ENCODE assay signal across 20 cellular contexts in genomic region chr11:13861411-13861810, GRCh38.
DNase-seq lines count a peak whose midpoint lies in the region; ATAC-seq and FAIRE-seq lines count a peak whose summit lies in the region.
"Had no signal": no experiment of that assay in that cellular context is flagged by ENCODE, and none has a peak within 500 bp of the region (broad histone marks: within the 10 kb centered on the region; RNA-seq: fewer than 3 reads in every experiment).

No MANE protein-coding gene starts in this region.

- peaks cover 13% of the 10 kb centered on the region for H3K27me3 Mint-ChIP-seq in activated naive CD4-positive, alpha-beta T cell treated with anti-CD3 and anti-CD28 coated beads, Interleukin-2, amount 10 ng/mL, durations not matched to agents 7 days and 5 days
- H3K27me3 Mint-ChIP-seq in activated CD8-positive, alpha-beta T cell treated with anti-CD3 and anti-CD28 coated beads, Interleukin-2, amount 10 ng/mL, durations not matched to agents 7 days and 5 days (ENCODE audit: low read depth), result peaks cover 2% of the 10 kb centered on the region
- H3K27me3 Mint-ChIP-seq in stimulated activated memory B cell treated with anti-CD40 and anti-IgM and Interleukin-4, amounts not matched to agents 10 μg/mL and 1 μg/mL and 100 μg/mL, for 72 hours, result peaks cover 1% of the 10 kb centered on the region

- peak; percentile 47 for DNase-seq in activated naive CD4-positive, alpha-beta T cell treated with anti-CD3 and anti-CD28 coated beads, Interleukin-2, amount 10 ng/mL, durations not matched to agents 7 days and 5 days
- DNase-seq in activated naive CD4-positive, alpha-beta T cell treated with anti-CD3 and anti-CD28 coated beads, Interleukin-2, amount 50 U/mL, for 16 hours, result no peak
- DNase-seq in activated CD8-positive, alpha-beta T cell treated with anti-CD3 and anti-CD28 coated beads, Interleukin-2, amount 10 ng/mL, durations not matched to agents 7 days and 5 days, result no peak
- DNase-seq in SJCRH30 (no peak), urothelium cell line (ENCODE audit: low spot score) (no peak)
- DNase-seq: activated CD4-positive, CD25-positive, alpha-beta regulatory T cell treated with anti-CD3 and anti-CD28 coated beads, Interleukin-2, amount 50 U/mL, for 72 hours; activated T-cell treated with anti-CD3 and anti-CD28 coated beads for 4 hours; amniotic stem cell; GF-D8; HFFc6; NCI-H1105 treated with DMSO at 0.1 percent for 48 hours; NCI-H2171; NK-92 treated with Interleukin-12 subunit alpha and Interleukin-12 subunit beta, amount 100 ng/mL, for 24 hours; stimulated activated CD4-positive, alpha-beta T cell treated with anti-CD3 and anti-CD28 coated beads, Interleukin-1b, Interleukin-23, amount 100 ng/mL, for 48 hours; testis had no signal

- H3K9me3 Mint-ChIP-seq in activated naive CD4-positive, alpha-beta T cell treated with anti-CD3 and anti-CD28 coated beads, Interleukin-2, amount 10 ng/mL, durations not matched to agents 7 days and 5 days, result peaks cover 10% of the 10 kb centered on the region
- H3K9me3 Mint-ChIP-seq in activated CD8-positive, alpha-beta T cell treated with anti-CD3 and anti-CD28 coated beads, Interleukin-2, amount 10 ng/mL, durations not matched to agents 7 days and 5 days (ENCODE audit: insufficient read depth), result no peaks in the 10 kb centered on the region
- H3K9me3 Mint-ChIP-seq in stimulated activated memory B cell treated with anti-CD40 and anti-IgM and Interleukin-4, amounts not matched to agents 10 μg/mL and 1 μg/mL and 100 μg/mL, for 72 hours, result peaks cover 2% of the 10 kb centered on the region

- H3K27me3 ChIP-seq in SJCRH30, result no peaks in the 10 kb centered on the region
- H3K27me3 ChIP-seq: testis had no signal

- H3K4me3 ChIP-seq in SJCRH30, result no peak overlapping the region
- H3K4me3 ChIP-seq: K562, testis had no signal

- H3K4me3 Mint-ChIP-seq in activated naive CD4-positive, alpha-beta T cell treated with anti-CD3 and anti-CD28 coated beads, Interleukin-2, amount 10 ng/mL, durations not matched to agents 7 days and 5 days, result no peak overlapping the region
- no peak overlapping the region for H3K4me3 Mint-ChIP-seq in activated CD8-positive, alpha-beta T cell treated with anti-CD3 and anti-CD28 coated beads, Interleukin-2, amount 10 ng/mL, durations not matched to agents 7 days and 5 days
- peak overlapping the region; percentile 22 for H3K4me3 Mint-ChIP-seq in stimulated activated memory B cell treated with anti-CD40 and anti-IgM and Interleukin-4, amounts not matched to agents 10 μg/mL and 1 μg/mL and 100 μg/mL, for 72 hours
- H3K4me3 Mint-ChIP-seq: HFFc6 had no signal

- H3K4me1 ChIP-seq in SJCRH30, result no peaks in the 10 kb centered on the region
- H3K4me1 ChIP-seq: testis had no signal

- POLR2A ChIA-PET in activated CD8-positive, alpha-beta T cell treated with anti-CD3 and anti-CD28 coated beads, Interleukin-2, amount 10 ng/mL, durations not matched to agents 7 days and 5 days (lab: Charles Lee), result interaction anchor here (0.6 kb wide), 1 partner anchor 147 kb away, joined by 6 read pairs; no protein-coding TSS in a partner anchor

- no peaks in the 10 kb centered on the region for H3K9me3 ChIP-seq in SJCRH30 (replicated peaks)
- H3K9me3 ChIP-seq: testis had no signal

- ATAC-seq in HG02943 (IDR thresholded peaks at IDR 0.05; ENCODE audit: low read depth, unreplicated experiment), result peak; percentile 60
- peak; percentile 55 for ATAC-seq in activated CD8-positive, alpha-beta T cell treated with anti-CD3 and anti-CD28 coated beads, Interleukin-2, amount 10 ng/mL, durations not matched to agents 7 days and 5 days
- peak; percentile 59 for ATAC-seq in stimulated activated memory B cell treated with anti-CD40 and anti-IgM and Interleukin-4, amounts not matched to agents 10 μg/mL and 1 μg/mL and 100 μg/mL, for 72 hours
- ATAC-seq in HG03469 (IDR thresholded peaks at IDR 0.05; ENCODE audit: unreplicated experiment), result no peak
- ATAC-seq: K562, sciatic nerve had no signal

- FAIRE-seq in urothelium cell line (lab: Jason Lieb, UNC), result no peak
- FAIRE-seq: K562 had no signal

- peak overlapping the region; percentile 8 for H3K27ac Mint-ChIP-seq in activated naive CD4-positive, alpha-beta T cell treated with anti-CD3 and anti-CD28 coated beads, Interleukin-2, amount 10 ng/mL, durations not matched to agents 7 days and 5 days
- H3K27ac Mint-ChIP-seq in activated CD8-positive, alpha-beta T cell treated with anti-CD3 and anti-CD28 coated beads, Interleukin-2, amount 10 ng/mL, durations not matched to agents 7 days and 5 days, result peak overlapping the region; percentile 32
- H3K27ac Mint-ChIP-seq in stimulated activated memory B cell treated with anti-CD40 and anti-IgM and Interleukin-4, amounts not matched to agents 10 μg/mL and 1 μg/mL and 100 μg/mL, for 72 hours, result peak overlapping the region; percentile 26
- H3K27ac Mint-ChIP-seq: HFFc6 had no signal

- no peaks in the 10 kb centered on the region for H3K36me3 ChIP-seq in SJCRH30

- H3K36me3 Mint-ChIP-seq in activated naive CD4-positive, alpha-beta T cell treated with anti-CD3 and anti-CD28 coated beads, Interleukin-2, amount 10 ng/mL, durations not matched to agents 7 days and 5 days, result peaks cover 9% of the 10 kb centered on the region
- peaks cover 4% of the 10 kb centered on the region for H3K36me3 Mint-ChIP-seq in activated CD8-positive, alpha-beta T cell treated with anti-CD3 and anti-CD28 coated beads, Interleukin-2, amount 10 ng/mL, durations not matched to agents 7 days and 5 days (ENCODE audit: low read depth)
- no peaks in the 10 kb centered on the region for H3K36me3 Mint-ChIP-seq in stimulated activated memory B cell treated with anti-CD40 and anti-IgM and Interleukin-4, amounts not matched to agents 10 μg/mL and 1 μg/mL and 100 μg/mL, for 72 hours

- peaks cover 53% of the 10 kb centered on the region for H3K4me1 Mint-ChIP-seq in activated naive CD4-positive, alpha-beta T cell treated with anti-CD3 and anti-CD28 coated beads, Interleukin-2, amount 10 ng/mL, durations not matched to agents 7 days and 5 days
- peaks cover 33% of the 10 kb centered on the region for H3K4me1 Mint-ChIP-seq in activated CD8-positive, alpha-beta T cell treated with anti-CD3 and anti-CD28 coated beads, Interleukin-2, amount 10 ng/mL, durations not matched to agents 7 days and 5 days (ENCODE audit: low read depth)
- peaks cover 29% of the 10 kb centered on the region for H3K4me1 Mint-ChIP-seq in stimulated activated memory B cell treated with anti-CD40 and anti-IgM and Interleukin-4, amounts not matched to agents 10 μg/mL and 1 μg/mL and 100 μg/mL, for 72 hours

- CTCF ChIA-PET in activated naive CD4-positive, alpha-beta T cell treated with anti-CD3 and anti-CD28 coated beads, Interleukin-2, amount 10 ng/mL, durations not matched to agents 7 days and 5 days (lab: Charles Lee), result interaction anchor here (1.3 kb wide), 1 partner anchor 8 kb away, joined by 4 read pairs; no protein-coding TSS in a partner anchor
- CTCF ChIA-PET in activated CD8-positive, alpha-beta T cell treated with anti-CD3 and anti-CD28 coated beads, Interleukin-2, amount 10 ng/mL, durations not matched to agents 7 days and 5 days (lab: Charles Lee), result no interaction called here

- no peak overlapping the region for H3K27ac ChIP-seq in SJCRH30
- H3K27ac ChIP-seq: testis had no signal
